Comparison of ENCODE assay signal across 1 cellular context in the genomic region with DNA sequence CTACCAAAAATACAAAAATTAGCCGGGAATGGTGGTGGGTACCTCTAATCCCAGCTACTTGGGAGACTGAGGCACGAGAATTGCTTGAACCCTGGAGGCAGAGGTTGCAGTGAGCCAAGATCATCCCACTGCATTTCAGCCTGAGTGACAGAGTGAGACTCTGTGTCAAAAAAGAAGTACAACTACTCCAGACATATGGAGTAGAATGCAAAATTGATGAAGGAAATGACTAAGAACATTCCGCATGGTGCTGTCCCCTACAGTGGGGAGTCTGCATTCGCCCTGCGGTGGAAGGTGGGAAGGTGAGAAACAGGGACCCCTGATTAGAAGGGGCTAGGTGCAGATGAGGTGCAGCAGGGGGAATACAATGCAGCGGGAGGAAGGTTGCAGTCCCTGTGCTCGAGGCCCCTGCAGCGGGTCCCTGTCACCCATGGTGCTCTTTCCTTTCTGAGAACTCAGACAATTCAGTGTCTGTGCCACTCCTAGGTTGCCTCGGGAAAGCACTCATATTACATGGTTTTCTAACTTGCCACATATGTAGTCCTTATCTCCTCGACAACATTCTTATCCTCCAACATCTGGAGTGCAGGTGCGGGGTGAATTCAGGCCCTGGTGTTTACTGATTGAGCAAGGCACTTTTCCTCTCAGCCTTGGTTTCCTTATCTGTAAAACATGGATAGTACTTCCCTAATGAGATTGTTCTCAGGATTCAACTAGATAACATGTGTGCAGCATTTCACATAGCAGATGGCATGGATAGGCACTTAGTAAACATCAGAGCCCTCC.
TF ChIP-seq lines count a peak whose summit lies in the region.

No MANE protein-coding gene starts in this region.

TF ChIP-seq in GM12878, 131 proteins besides CTCF, POLR2A, EP300 and RAD21:
- TF ChIP-seq JUNB (IDR thresholded peaks at IDR 0.05) (peak; percentile 30; the same call in 1 of the 2 replicates), FOXK2 (IDR thresholded peaks at IDR 0.05) (no peak), SPI1 (IDR thresholded peaks at IDR 0.05; ENCODE audit: borderline replicate concordance, insufficient read depth, low read depth, low read length) (no peak), IRF4 (IDR thresholded peaks at IDR 0.05; ENCODE audit: low read depth, low read length) (peak; percentile 58; the same call in 1 of the 2 replicates), RELA (IDR thresholded peaks at IDR 0.05; ENCODE audit: borderline replicate concordance, partially characterized antibody) (no peak), EZH2 (IDR thresholded peaks at IDR 0.05; ENCODE audit: borderline replicate concordance, control insufficient read depth, low read depth, low read length) (no peak), POLR2AphosphoS5 (IDR thresholded peaks at IDR 0.05; ENCODE audit: low read length) (no peak), KAT2A (conservative IDR thresholded peaks at IDR 0.05; ENCODE audit: control insufficient read depth, low read depth, low read length) (no peak), TARDBP (IDR thresholded peaks at IDR 0.05; ENCODE audit: borderline replicate concordance) (no peak), CREB1 (IDR thresholded peaks at IDR 0.05; ENCODE audit: low read depth) (no peak), IKZF2 (IDR thresholded peaks at IDR 0.05) (peak; percentile 57 to 64), NR2C1 (IDR thresholded peaks at IDR 0.05) (no peak), POU2F2 (IDR thresholded peaks at IDR 0.05; ENCODE audit: borderline replicate concordance, low read depth, low read length) (0 out of 3 replicates have a peak, but pooled peaks have one; percentile 45), ZBED1 (IDR thresholded peaks at IDR 0.05; ENCODE audit: borderline replicate concordance) (no peak), SIN3A (IDR thresholded peaks at IDR 0.05; ENCODE audit: low read depth, low read length) (no peak), WRNIP1 (IDR thresholded peaks at IDR 0.05; ENCODE audit: borderline replicate concordance, low read depth, low read length) (no peak), HDGF (IDR thresholded peaks at IDR 0.05) (0 out of 2 replicates have a peak, but pooled peaks have one; percentile 18), EED (IDR thresholded peaks at IDR 0.05; ENCODE audit: low read depth) (peak; percentile 54; the same call in 1 of the 2 replicates), GATAD2B (conservative IDR thresholded peaks at IDR 0.05; ENCODE audit: low read depth) (no peak), ZSCAN29 (IDR thresholded peaks at IDR 0.05) (no peak), ZNF207 (IDR thresholded peaks at IDR 0.05; ENCODE audit: borderline replicate concordance) (no peak), NFYA (IDR thresholded peaks at IDR 0.05; ENCODE audit: borderline replicate concordance, low read depth, low read length) (no peak), HCFC1 (IDR thresholded peaks at IDR 0.05; ENCODE audit: low read length) (no peak), IKZF1 (conservative IDR thresholded peaks at IDR 0.05) (peak; percentile 60)
- TF ChIP-seq, protein P1, sequence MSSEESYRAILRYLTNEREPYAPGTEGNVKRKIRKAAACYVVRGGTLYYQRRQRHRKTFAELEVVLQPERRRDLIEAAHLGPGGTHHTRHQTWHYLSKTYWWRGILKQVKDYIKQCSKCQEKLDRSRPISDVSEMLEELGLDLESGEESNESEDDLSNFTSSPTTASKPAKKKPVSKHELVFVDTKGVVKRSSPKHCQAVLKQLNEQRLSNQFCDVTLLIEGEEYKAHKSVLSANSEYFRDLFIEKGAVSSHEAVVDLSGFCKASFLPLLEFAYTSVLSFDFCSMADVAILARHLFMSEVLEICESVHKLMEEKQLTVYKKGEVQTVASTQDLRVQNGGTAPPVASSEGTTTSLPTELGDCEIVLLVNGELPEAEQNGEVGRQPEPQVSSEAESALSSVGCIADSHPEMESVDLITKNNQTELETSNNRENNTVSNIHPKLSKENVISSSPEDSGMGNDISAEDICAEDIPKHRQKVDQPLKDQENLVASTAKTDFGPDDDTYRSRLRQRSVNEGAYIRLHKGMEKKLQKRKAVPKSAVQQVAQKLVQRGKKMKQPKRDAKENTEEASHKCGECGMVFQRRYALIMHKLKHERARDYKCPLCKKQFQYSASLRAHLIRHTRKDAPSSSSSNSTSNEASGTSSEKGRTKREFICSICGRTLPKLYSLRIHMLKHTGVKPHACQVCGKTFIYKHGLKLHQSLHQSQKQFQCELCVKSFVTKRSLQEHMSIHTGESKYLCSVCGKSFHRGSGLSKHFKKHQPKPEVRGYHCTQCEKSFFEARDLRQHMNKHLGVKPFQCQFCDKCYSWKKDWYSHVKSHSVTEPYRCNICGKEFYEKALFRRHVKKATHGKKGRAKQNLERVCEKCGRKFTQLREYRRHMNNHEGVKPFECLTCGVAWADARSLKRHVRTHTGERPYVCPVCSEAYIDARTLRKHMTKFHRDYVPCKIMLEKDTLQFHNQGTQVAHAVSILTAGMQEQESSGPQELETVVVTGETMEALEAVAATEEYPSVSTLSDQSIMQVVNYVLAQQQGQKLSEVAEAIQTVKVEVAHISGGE (CRISPR knock-in tag; IDR thresholded peaks at IDR 0.05), result no peak
- TF ChIP-seq, protein P2, sequence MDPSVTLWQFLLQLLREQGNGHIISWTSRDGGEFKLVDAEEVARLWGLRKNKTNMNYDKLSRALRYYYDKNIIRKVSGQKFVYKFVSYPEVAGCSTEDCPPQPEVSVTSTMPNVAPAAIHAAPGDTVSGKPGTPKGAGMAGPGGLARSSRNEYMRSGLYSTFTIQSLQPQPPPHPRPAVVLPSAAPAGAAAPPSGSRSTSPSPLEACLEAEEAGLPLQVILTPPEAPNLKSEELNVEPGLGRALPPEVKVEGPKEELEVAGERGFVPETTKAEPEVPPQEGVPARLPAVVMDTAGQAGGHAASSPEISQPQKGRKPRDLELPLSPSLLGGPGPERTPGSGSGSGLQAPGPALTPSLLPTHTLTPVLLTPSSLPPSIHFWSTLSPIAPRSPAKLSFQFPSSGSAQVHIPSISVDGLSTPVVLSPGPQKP (IDR thresholded peaks at IDR 0.05; ENCODE audit: low read depth, low read length), result no peak
- TF ChIP-seq, protein P3, sequence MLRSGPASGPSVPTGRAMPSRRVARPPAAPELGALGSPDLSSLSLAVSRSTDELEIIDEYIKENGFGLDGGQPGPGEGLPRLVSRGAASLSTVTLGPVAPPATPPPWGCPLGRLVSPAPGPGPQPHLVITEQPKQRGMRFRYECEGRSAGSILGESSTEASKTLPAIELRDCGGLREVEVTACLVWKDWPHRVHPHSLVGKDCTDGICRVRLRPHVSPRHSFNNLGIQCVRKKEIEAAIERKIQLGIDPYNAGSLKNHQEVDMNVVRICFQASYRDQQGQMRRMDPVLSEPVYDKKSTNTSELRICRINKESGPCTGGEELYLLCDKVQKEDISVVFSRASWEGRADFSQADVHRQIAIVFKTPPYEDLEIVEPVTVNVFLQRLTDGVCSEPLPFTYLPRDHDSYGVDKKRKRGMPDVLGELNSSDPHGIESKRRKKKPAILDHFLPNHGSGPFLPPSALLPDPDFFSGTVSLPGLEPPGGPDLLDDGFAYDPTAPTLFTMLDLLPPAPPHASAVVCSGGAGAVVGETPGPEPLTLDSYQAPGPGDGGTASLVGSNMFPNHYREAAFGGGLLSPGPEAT (IDR thresholded peaks at IDR 0.05; ENCODE audit: low read depth), result no peak; the same call in 1 of the 2 replicates
- TF ChIP-seq, protein P4, sequence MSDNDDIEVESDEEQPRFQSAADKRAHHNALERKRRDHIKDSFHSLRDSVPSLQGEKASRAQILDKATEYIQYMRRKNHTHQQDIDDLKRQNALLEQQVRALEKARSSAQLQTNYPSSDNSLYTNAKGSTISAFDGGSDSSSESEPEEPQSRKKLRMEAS (IDR thresholded peaks at IDR 0.05; ENCODE audit: low read depth, low read length), result no peak
- TF ChIP-seq, protein P5, sequence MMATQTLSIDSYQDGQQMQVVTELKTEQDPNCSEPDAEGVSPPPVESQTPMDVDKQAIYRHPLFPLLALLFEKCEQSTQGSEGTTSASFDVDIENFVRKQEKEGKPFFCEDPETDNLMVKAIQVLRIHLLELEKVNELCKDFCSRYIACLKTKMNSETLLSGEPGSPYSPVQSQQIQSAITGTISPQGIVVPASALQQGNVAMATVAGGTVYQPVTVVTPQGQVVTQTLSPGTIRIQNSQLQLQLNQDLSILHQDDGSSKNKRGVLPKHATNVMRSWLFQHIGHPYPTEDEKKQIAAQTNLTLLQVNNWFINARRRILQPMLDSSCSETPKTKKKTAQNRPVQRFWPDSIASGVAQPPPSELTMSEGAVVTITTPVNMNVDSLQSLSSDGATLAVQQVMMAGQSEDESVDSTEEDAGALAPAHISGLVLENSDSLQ (IDR thresholded peaks at IDR 0.05), result peak; percentile 85
- TF ChIP-seq, protein P6, sequence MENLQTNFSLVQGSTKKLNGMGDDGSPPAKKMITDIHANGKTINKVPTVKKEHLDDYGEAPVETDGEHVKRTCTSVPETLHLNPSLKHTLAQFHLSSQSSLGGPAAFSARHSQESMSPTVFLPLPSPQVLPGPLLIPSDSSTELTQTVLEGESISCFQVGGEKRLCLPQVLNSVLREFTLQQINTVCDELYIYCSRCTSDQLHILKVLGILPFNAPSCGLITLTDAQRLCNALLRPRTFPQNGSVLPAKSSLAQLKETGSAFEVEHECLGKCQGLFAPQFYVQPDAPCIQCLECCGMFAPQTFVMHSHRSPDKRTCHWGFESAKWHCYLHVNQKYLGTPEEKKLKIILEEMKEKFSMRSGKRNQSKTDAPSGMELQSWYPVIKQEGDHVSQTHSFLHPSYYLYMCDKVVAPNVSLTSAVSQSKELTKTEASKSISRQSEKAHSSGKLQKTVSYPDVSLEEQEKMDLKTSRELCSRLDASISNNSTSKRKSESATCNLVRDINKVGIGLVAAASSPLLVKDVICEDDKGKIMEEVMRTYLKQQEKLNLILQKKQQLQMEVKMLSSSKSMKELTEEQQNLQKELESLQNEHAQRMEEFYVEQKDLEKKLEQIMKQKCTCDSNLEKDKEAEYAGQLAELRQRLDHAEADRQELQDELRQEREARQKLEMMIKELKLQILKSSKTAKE (IDR thresholded peaks at IDR 0.05; ENCODE audit: low read depth, poor library complexity, severe bottlenecking), result peak; percentile 36
